Comparison of ENCODE assay signal across 8 cellular contexts in the genomic region with DNA sequence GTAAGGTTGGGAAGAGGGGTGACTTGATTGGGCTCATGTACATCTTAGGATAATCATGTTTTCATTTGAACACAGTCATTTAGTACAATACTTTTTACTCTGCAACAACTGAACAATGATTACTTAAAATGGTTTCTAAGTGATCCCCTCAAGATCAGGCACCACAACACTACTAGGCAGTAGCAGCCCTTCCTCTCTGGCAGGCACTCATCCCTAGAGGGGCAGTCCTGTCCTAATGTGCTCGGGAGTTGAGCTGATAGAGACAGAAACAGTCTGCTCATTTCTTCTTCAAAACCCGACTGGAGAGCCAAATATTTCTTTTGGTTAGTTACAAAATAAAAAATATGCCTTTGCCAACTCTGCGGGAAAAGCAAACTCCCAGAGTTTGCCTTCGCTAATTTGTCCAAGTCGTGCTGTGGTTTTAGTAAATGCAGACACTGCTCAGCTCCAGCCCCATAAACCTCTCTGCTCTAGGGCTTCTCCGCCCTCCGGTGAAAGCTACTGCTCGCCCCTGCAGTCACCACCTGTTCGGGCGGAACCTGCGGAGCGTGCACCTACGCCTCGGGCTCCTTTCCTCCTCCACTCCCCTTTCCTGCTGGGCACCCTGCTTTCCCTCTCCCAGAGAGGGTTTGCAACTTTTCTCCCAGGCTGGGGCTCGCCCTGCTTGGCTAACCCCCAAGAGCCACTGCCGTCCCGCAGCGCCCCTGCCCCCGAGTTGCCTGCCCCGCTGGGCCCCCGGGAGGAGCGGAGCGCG. TPM values are rescaled to one million over a fixed set of nuclear protein-coding genes. Genes with fewer than 3 reads are reported as not detected.
DNase-seq lines count a peak whose midpoint lies in the region; TF ChIP-seq lines count a peak whose summit lies in the region.

No MANE protein-coding gene starts in this region.

- no peaks in the 10 kb centered on the region for H3K36me3 ChIP-seq in prostate gland

- no peaks in the 10 kb centered on the region for H3K4me1 ChIP-seq in prostate gland (replicated peaks)

- CTCF ChIA-PET in HEK293T (lab: Yijun Ruan, JAX), result no interaction called here

- peak; percentile 14 for DNase-seq in GM13976 (ENCODE audit: low spot score)
- DNase-seq in HEK293T (ENCODE audit: extremely low spot score), result peak; percentile 39
- peak; percentile 7 for DNase-seq in NCI-H446 treated with DMSO at 0.1 percent for 48 hours (lab: John Stamatoyannopoulos, UW)
- peak; percentile 17 for DNase-seq in fibroblast of the aortic adventitia (ENCODE audit: low read depth)
- peak; percentile 48 for DNase-seq in prostate gland (ENCODE audit: low spot score)
- DNase-seq in T-helper 9 cell, result no peak
- DNase-seq in central memory CD4-positive, alpha-beta T cell, result no peak
- DNase-seq in DMS79 treated with DMSO at 0.1 percent for 48 hours (lab: John Stamatoyannopoulos, UW), result no peak

- in situ Hi-C loops in GM13976 (cut with MboI; ENCODE audit: low sequenced_read_pairs, unreplicated experiment), result no loop called here

- intact Hi-C loops in prostate gland (cut with DNase I), result loop anchor here (5.0 to 10.0 kb wide), 6 partner anchors 63 to 300 kb away; partner anchors contain the start of genes GSTCD and INTS12

- H3K27me3 ChIP-seq in prostate gland (replicated peaks; ENCODE audit: insufficient read depth), result no peaks in the 10 kb centered on the region

- TF ChIP-seq CTCF in GM13976 (IDR thresholded peaks at IDR 0.05; ENCODE audit: borderline replicate concordance, control extremely low read depth, extremely low read depth, insufficient read depth, missing control alignments) (no peak), fibroblast of the aortic adventitia (IDR thresholded peaks at IDR 0.05; ENCODE audit: insufficient read depth, low read length) (no peak), prostate gland (IDR thresholded peaks at IDR 0.05) (no peak)

- peak overlapping the region; percentile 19 for H3K4me3 ChIP-seq in fibroblast of the aortic adventitia (ENCODE audit: low read depth, low read length)
- H3K4me3 ChIP-seq in prostate gland, result peak overlapping the region; percentile 51 to 67

- H3K27ac ChIP-seq in prostate gland, result peak overlapping the region; percentile 80 to 89

- POLR2A ChIA-PET in HEK293T (lab: Yijun Ruan, JAX), result no interaction called here

- no peaks in the 10 kb centered on the region for H3K9me3 ChIP-seq in prostate gland

- TF ChIP-seq POLR2A in prostate gland (IDR thresholded peaks at IDR 0.05), result no peak

- under 1% methylated on average over 24 of the region's 24 CpGs for WGBS in prostate gland

TF ChIP-seq in HEK293T, 16 proteins besides CTCF, POLR2A, EP300 and RAD21:
- TF ChIP-seq ZNF384 (IDR thresholded peaks at IDR 0.05), result no peak

RNA-seq across cellular contexts. Expression of gene NPNT, which starts 0.5 kb away (rescaled TPM):
- total RNA-seq in fibroblast of the aortic adventitia (ENCODE audit: low replicate concordance) (not detected in 2 replicates), prostate gland (10 to 100 TPM; 25.2 to 53.0 TPM)

Comparison
In these comparisons a context has a peak if more than half of its experiments do, and no peak if none do; other contexts are left out.
1. DNase-seq: peak in GM13976 (single experiment), HEK293T (single experiment), NCI-H446 treated with DMSO at 0.1 percent for 48 hours (single experiment), fibroblast of the aortic adventitia (single experiment) and prostate gland (single experiment); none in T-helper 9 cell (single experiment), central memory CD4-positive, alpha-beta T cell (single experiment) and DMS79 treated with DMSO at 0.1 percent for 48 hours (single experiment).
2. RNA of gene NPNT, which starts 0.5 kb away (total RNA-seq): 25.2 to 53.0 TPM in prostate gland; not detected in fibroblast of the aortic adventitia; every median in the first group is over 10 times any median in the second.